1 cellular context compared by ENCODE assay signal in genomic region chr9:136990233-136990911, GRCh38.
TF ChIP-seq lines count a peak whose summit lies in the region.

No MANE protein-coding gene starts in this region.

TF ChIP-seq in H1, 55 proteins besides CTCF, POLR2A, EP300 and RAD21:
- no peak for TF ChIP-seq USF2 (IDR thresholded peaks at IDR 0.05; ENCODE audit: low read length)
- no peak for TF ChIP-seq BCL11A (IDR thresholded peaks at IDR 0.05; ENCODE audit: low read depth in 2 of 2, low read length in 2 of 2)
- no peak for TF ChIP-seq KDM1A (IDR thresholded peaks at IDR 0.05; ENCODE audit: borderline replicate concordance, low read length)
- no peak for TF ChIP-seq RXRA (IDR thresholded peaks at IDR 0.05; ENCODE audit: insufficient read depth, low read depth, low read length)
- TF ChIP-seq FOSL1 (IDR thresholded peaks at IDR 0.05; ENCODE audit: insufficient read depth, low read depth, low read length), result no peak
- TF ChIP-seq SP1 (IDR thresholded peaks at IDR 0.05; ENCODE audit: low read depth, low read length), result no peak
- no peak for TF ChIP-seq TCF12 (IDR thresholded peaks at IDR 0.05; ENCODE audit: low read depth, low read length)
- no peak for TF ChIP-seq RNF2 (IDR thresholded peaks at IDR 0.05; ENCODE audit: borderline replicate concordance, low read depth, low read length, missing control alignments, poor library complexity, severe bottlenecking)
- TF ChIP-seq CHD1 (IDR thresholded peaks at IDR 0.05; ENCODE audit: low read depth, low read length), result no peak
- no peak for TF ChIP-seq BRCA1 (IDR thresholded peaks at IDR 0.05; ENCODE audit: low read depth, low read length)
- TF ChIP-seq MAX (IDR thresholded peaks at IDR 0.05), result no peak
- TF ChIP-seq EZH2 (IDR thresholded peaks at IDR 0.05; ENCODE audit: low read depth, low read length, severe bottlenecking), result no peak
- TF ChIP-seq CBX5 (IDR thresholded peaks at IDR 0.05; ENCODE audit: low read depth, low read length), result no peak
- no peak for TF ChIP-seq SAP30 (IDR thresholded peaks at IDR 0.05; ENCODE audit: insufficient read depth, insufficient replicate concordance, low read length)
- TF ChIP-seq TBP (IDR thresholded peaks at IDR 0.05; ENCODE audit: low read depth, low read length), result no peak
